In the genomic region with DNA sequence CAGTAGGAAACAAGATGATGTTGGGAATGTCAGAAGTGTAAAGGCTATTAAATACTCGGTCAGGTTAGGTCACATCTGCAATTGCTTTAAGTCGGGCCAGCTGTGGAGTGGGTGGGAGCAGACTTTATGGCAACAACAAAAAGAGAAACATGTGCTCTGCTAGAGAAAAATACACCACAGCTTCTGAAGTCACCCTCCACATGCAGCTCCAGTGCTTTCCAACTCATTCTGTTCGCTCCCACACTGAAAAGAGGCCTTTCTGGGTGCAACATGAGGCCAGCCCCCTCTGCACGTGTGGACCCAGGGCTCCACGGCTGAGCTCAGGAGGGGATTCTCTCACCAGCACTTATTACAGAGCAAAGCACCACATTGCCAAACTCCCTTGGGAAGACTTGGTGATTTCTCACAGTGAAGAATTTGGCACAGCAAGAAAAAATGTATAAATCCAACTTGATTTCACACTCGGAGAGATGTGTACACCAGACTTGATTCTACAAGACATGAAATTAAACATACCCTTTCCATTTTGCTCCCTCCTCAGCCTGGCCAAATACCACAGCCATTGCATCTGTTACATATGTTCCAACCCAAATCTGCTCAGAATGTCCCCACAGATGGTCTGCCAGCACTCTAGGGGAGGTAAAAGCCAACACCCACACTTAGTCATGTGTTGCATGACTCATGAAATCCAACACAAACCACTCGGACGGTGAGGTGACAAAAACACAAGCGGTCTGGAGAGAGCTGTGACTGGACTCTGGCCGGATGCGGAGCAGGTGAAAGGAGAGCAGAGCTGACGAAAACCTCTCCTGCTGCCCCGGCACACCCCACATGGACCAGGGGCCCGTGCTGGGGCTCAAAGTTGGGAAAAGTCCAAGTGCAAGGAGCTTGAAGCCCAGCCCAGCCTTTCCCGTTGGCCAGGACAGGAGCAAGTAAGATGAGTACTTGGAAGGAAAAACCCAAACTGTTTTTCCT, we compare ENCODE assay signal across 1 cellular context.
TF ChIP-seq lines count a peak whose summit lies in the region.

No MANE protein-coding gene starts in this region.

TF ChIP-seq in K562, 482 proteins besides CTCF, POLR2A, EP300 and RAD21 (continued from another document and continues in another):
- TF ChIP-seq, protein P1, sequence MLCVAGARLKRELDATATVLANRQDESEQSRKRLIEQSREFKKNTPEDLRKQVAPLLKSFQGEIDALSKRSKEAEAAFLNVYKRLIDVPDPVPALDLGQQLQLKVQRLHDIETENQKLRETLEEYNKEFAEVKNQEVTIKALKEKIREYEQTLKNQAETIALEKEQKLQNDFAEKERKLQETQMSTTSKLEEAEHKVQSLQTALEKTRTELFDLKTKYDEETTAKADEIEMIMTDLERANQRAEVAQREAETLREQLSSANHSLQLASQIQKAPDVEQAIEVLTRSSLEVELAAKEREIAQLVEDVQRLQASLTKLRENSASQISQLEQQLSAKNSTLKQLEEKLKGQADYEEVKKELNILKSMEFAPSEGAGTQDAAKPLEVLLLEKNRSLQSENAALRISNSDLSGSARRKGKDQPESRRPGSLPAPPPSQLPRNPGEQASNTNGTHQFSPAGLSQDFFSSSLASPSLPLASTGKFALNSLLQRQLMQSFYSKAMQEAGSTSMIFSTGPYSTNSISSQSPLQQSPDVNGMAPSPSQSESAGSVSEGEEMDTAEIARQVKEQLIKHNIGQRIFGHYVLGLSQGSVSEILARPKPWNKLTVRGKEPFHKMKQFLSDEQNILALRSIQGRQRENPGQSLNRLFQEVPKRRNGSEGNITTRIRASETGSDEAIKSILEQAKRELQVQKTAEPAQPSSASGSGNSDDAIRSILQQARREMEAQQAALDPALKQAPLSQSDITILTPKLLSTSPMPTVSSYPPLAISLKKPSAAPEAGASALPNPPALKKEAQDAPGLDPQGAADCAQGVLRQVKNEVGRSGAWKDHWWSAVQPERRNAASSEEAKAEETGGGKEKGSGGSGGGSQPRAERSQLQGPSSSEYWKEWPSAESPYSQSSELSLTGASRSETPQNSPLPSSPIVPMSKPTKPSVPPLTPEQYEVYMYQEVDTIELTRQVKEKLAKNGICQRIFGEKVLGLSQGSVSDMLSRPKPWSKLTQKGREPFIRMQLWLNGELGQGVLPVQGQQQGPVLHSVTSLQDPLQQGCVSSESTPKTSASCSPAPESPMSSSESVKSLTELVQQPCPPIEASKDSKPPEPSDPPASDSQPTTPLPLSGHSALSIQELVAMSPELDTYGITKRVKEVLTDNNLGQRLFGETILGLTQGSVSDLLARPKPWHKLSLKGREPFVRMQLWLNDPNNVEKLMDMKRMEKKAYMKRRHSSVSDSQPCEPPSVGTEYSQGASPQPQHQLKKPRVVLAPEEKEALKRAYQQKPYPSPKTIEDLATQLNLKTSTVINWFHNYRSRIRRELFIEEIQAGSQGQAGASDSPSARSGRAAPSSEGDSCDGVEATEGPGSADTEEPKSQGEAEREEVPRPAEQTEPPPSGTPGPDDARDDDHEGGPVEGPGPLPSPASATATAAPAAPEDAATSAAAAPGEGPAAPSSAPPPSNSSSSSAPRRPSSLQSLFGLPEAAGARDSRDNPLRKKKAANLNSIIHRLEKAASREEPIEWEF (CRISPR knock-in tag; IDR thresholded peaks at IDR 0.05): no peak
- TF ChIP-seq ZC3H8 (IDR thresholded peaks at IDR 0.05): no peak
- no peak for TF ChIP-seq POU5F1 (IDR thresholded peaks at IDR 0.05; ENCODE audit: borderline replicate concordance, low read depth, low read length, partially characterized antibody)
- peak; percentile 59 for TF ChIP-seq BHLHE40 (IDR thresholded peaks at IDR 0.05; ENCODE audit: low read length)
- TF ChIP-seq SP1 (CRISPR knock-in tag; IDR thresholded peaks at IDR 0.05): no peak
- no peak for TF ChIP-seq ILF3 (IDR thresholded peaks at IDR 0.05; ENCODE audit: borderline replicate concordance)
- TF ChIP-seq, protein P2, sequence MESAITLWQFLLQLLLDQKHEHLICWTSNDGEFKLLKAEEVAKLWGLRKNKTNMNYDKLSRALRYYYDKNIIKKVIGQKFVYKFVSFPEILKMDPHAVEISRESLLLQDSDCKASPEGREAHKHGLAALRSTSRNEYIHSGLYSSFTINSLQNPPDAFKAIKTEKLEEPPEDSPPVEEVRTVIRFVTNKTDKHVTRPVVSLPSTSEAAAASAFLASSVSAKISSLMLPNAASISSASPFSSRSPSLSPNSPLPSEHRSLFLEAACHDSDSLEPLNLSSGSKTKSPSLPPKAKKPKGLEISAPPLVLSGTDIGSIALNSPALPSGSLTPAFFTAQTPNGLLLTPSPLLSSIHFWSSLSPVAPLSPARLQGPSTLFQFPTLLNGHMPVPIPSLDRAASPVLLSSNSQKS (CRISPR knock-in tag; IDR thresholded peaks at IDR 0.05): no peak
- TF ChIP-seq, protein P3, sequence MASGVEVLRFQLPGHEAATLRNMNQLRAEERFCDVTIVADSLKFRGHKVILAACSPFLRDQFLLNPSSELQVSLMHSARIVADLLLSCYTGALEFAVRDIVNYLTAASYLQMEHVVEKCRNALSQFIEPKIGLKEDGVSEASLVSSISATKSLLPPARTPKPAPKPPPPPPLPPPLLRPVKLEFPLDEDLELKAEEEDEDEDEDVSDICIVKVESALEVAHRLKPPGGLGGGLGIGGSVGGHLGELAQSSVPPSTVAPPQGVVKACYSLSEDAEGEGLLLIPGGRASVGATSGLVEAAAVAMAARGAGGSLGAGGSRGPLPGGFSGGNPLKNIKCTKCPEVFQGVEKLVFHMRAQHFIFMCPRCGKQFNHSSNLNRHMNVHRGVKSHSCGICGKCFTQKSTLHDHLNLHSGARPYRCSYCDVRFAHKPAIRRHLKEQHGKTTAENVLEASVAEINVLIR (CRISPR knock-in tag; IDR thresholded peaks at IDR 0.05): no peak
- TF ChIP-seq KAT2B (IDR thresholded peaks at IDR 0.05; ENCODE audit: low read depth, low read length): no peak
- TF ChIP-seq NCOA1 (IDR thresholded peaks at IDR 0.05; ENCODE audit: low read depth): peak; percentile 48; the same call in 1 of the 2 replicates
- TF ChIP-seq ZNF76 (CRISPR knock-in tag; IDR thresholded peaks at IDR 0.05; ENCODE audit: borderline replicate concordance): no peak
- no peak for TF ChIP-seq HSF4 (CRISPR knock-in tag; IDR thresholded peaks at IDR 0.05; ENCODE audit: borderline replicate concordance)
- no peak for TF ChIP-seq BCOR (IDR thresholded peaks at IDR 0.05)
- TF ChIP-seq ZNF57 (CRISPR knock-in tag; IDR thresholded peaks at IDR 0.05): no peak
- TF ChIP-seq RUNX1 (IDR thresholded peaks at IDR 0.05; ENCODE audit: low read depth): no peak
- TF ChIP-seq, protein P4, sequence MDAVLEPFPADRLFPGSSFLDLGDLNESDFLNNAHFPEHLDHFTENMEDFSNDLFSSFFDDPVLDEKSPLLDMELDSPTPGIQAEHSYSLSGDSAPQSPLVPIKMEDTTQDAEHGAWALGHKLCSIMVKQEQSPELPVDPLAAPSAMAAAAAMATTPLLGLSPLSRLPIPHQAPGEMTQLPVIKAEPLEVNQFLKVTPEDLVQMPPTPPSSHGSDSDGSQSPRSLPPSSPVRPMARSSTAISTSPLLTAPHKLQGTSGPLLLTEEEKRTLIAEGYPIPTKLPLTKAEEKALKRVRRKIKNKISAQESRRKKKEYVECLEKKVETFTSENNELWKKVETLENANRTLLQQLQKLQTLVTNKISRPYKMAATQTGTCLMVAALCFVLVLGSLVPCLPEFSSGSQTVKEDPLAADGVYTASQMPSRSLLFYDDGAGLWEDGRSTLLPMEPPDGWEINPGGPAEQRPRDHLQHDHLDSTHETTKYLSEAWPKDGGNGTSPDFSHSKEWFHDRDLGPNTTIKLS (IDR thresholded peaks at IDR 0.05; ENCODE audit: borderline replicate concordance, low read depth): no peak
- TF ChIP-seq, protein P5, sequence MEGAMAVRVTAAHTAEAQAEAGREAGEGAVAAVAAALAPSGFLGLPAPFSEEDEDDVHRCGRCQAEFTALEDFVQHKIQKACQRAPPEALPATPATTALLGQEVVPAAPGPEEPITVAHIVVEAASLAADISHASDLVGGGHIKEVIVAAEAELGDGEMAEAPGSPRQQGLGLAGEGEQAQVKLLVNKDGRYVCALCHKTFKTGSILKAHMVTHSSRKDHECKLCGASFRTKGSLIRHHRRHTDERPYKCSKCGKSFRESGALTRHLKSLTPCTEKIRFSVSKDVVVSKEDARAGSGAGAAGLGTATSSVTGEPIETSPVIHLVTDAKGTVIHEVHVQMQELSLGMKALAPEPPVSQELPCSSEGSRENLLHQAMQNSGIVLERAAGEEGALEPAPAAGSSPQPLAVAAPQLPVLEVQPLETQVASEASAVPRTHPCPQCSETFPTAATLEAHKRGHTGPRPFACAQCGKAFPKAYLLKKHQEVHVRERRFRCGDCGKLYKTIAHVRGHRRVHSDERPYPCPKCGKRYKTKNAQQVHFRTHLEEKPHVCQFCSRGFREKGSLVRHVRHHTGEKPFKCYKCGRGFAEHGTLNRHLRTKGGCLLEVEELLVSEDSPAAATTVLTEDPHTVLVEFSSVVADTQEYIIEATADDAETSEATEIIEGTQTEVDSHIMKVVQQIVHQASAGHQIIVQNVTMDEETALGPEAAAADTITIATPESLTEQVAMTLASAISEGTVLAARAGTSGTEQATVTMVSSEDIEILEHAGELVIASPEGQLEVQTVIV (CRISPR knock-in tag; IDR thresholded peaks at IDR 0.05; ENCODE audit: borderline replicate concordance): no peak
- TF ChIP-seq ZNF274 (IDR thresholded peaks at IDR 0.05; ENCODE audit: borderline replicate concordance, low read depth, low read length): no peak
- peak; percentile 82 for TF ChIP-seq MAFK (IDR thresholded peaks at IDR 0.05; ENCODE audit: low read length)
- peak in 1 of 2 experiments; percentile 53; a peak in 2 of 4 replicates for TF ChIP-seq HDAC1 (IDR thresholded peaks at IDR 0.05)
- TF ChIP-seq ZFP36 (IDR thresholded peaks at IDR 0.05; ENCODE audit: low read depth, low read length, partially characterized antibody): no peak
- TF ChIP-seq XRCC5 (IDR thresholded peaks at IDR 0.05; ENCODE audit: low read depth, low read length): no peak
- TF ChIP-seq SMAD1 (IDR thresholded peaks at IDR 0.05; ENCODE audit: low read depth, low read length, partially characterized antibody): no peak
- peak; percentile 45; the same call in 1 of the 2 replicates for TF ChIP-seq CREM (IDR thresholded peaks at IDR 0.05; ENCODE audit: low read depth)
- TF ChIP-seq, protein P6, sequence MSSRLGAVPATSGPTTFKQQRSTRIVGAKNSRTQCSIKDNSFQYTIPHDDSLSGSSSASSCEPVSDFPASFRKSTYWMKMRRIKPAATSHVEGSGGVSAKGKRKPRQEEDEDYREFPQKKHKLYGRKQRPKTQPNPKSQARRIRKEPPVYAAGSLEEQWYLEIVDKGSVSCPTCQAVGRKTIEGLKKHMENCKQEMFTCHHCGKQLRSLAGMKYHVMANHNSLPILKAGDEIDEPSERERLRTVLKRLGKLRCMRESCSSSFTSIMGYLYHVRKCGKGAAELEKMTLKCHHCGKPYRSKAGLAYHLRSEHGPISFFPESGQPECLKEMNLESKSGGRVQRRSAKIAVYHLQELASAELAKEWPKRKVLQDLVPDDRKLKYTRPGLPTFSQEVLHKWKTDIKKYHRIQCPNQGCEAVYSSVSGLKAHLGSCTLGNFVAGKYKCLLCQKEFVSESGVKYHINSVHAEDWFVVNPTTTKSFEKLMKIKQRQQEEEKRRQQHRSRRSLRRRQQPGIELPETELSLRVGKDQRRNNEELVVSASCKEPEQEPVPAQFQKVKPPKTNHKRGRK (tag; IDR thresholded peaks at IDR 0.05): no peak
- TF ChIP-seq, protein P7, sequence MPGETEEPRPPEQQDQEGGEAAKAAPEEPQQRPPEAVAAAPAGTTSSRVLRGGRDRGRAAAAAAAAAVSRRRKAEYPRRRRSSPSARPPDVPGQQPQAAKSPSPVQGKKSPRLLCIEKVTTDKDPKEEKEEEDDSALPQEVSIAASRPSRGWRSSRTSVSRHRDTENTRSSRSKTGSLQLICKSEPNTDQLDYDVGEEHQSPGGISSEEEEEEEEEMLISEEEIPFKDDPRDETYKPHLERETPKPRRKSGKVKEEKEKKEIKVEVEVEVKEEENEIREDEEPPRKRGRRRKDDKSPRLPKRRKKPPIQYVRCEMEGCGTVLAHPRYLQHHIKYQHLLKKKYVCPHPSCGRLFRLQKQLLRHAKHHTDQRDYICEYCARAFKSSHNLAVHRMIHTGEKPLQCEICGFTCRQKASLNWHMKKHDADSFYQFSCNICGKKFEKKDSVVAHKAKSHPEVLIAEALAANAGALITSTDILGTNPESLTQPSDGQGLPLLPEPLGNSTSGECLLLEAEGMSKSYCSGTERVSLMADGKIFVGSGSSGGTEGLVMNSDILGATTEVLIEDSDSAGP (CRISPR knock-in tag; IDR thresholded peaks at IDR 0.05): no peak
- TF ChIP-seq SNRNP70 (optimal IDR thresholded peaks at IDR 0.05; ENCODE audit: low read depth, low read length): no peak
- TF ChIP-seq SREBF1 (IDR thresholded peaks at IDR 0.05; ENCODE audit: borderline replicate concordance, low read depth, low read length): no peak
- TF ChIP-seq NFATC3 (IDR thresholded peaks at IDR 0.05): no peak
- TF ChIP-seq, protein P8, sequence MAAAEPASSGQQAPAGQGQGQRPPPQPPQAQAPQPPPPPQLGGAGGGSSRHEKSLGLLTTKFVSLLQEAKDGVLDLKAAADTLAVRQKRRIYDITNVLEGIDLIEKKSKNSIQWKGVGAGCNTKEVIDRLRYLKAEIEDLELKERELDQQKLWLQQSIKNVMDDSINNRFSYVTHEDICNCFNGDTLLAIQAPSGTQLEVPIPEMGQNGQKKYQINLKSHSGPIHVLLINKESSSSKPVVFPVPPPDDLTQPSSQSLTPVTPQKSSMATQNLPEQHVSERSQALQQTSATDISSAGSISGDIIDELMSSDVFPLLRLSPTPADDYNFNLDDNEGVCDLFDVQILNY (CRISPR knock-in tag; IDR thresholded peaks at IDR 0.05): no peak
- TF ChIP-seq MYBL2 (IDR thresholded peaks at IDR 0.05; ENCODE audit: low read depth): no peak
- TF ChIP-seq MYBL2 (CRISPR knock-in tag; IDR thresholded peaks at IDR 0.05; ENCODE audit: borderline replicate concordance): no peak
- TF ChIP-seq RFX5 (IDR thresholded peaks at IDR 0.05; ENCODE audit: low read depth, low read length): no peak
- peak; percentile 74 for TF ChIP-seq EHMT2 (IDR thresholded peaks at IDR 0.05)
